1 cellular context compared by ENCODE assay signal in genomic region chr14:88272390-88273019, GRCh38.
TF ChIP-seq lines count a peak whose summit lies in the region.

No MANE protein-coding gene starts in this region.

TF ChIP-seq in GM23338, 12 proteins besides CTCF, POLR2A, EP300 and RAD21 (continued from another document):
- TF ChIP-seq ZNF462 (CRISPR knock-in tag; IDR thresholded peaks at IDR 0.05) (no peak), ZNF331 (CRISPR knock-in tag; IDR thresholded peaks at IDR 0.05; ENCODE audit: low read depth) (no peak), POLR2AphosphoS5 (IDR thresholded peaks at IDR 0.05; ENCODE audit: low read depth) (no peak), EZH2 (IDR thresholded peaks at IDR 0.05; ENCODE audit: low read depth, unreplicated experiment) (no peak), NANOG (IDR thresholded peaks at IDR 0.05; ENCODE audit: borderline replicate concordance) (no peak), ZNF114 (CRISPR knock-in tag; IDR thresholded peaks at IDR 0.05) (no peak), CREB1 (CRISPR knock-in tag; IDR thresholded peaks at IDR 0.05; ENCODE audit: low read depth) (no peak), ETS1 (IDR thresholded peaks at IDR 0.05) (no peak), STAT1 (IDR thresholded peaks at IDR 0.05; ENCODE audit: unreplicated experiment) (no peak), REST (IDR thresholded peaks at IDR 0.05; ENCODE audit: unreplicated experiment) (no peak)
